In genomic region chr19:18432275-18433038, GRCh38 we compare ENCODE assay signal across 11 cellular contexts. TPM values are rescaled to one million over a fixed set of nuclear protein-coding genes. Genes with fewer than 3 reads are reported as not detected.
DNase-seq lines count a peak whose midpoint lies in the region; ATAC-seq and TF ChIP-seq lines count a peak whose summit lies in the region.
"Had no signal": no experiment of that assay in that cellular context is flagged by ENCODE, and none has a peak within 500 bp of the region (broad histone marks: within the 10 kb centered on the region; RNA-seq: fewer than 3 reads in every experiment).

No MANE protein-coding gene starts in this region.

- POLR2A ChIA-PET in Panc1 (lab: Charles Lee): no interaction called here

- H3K4me1 ChIP-seq in ES-I3 (ENCODE audit: insufficient read depth, low read length) (peaks cover 25% of the 10 kb centered on the region; the same call in 1 of the 2 replicates), Panc1 (ENCODE audit: control insufficient read depth, insufficient read depth, low read length) (peaks cover 37% of the 10 kb centered on the region), esophagus muscularis mucosa (peaks cover 41 to 83% (median 65%) of the 10 kb centered on the region in 4 donors), rectal smooth muscle tissue (ENCODE audit: control insufficient read depth, insufficient read depth, low read length) (peaks cover 3% of the 10 kb centered on the region)

- H3K27me3 ChIP-seq in Panc1 (ENCODE audit: control insufficient read depth, insufficient read depth, low read length): no peaks in the 10 kb centered on the region
- no peaks in the 10 kb centered on the region for H3K27me3 ChIP-seq in esophagus muscularis mucosa
- peaks cover 3% of the 10 kb centered on the region for H3K27me3 ChIP-seq in rectal smooth muscle tissue (ENCODE audit: control insufficient read depth, insufficient read depth, low read length)

- no peaks in the 10 kb centered on the region for H3K9me3 ChIP-seq in ES-I3 (ENCODE audit: control insufficient read depth, insufficient read depth, low read length)
- no peaks in the 10 kb centered on the region for H3K9me3 ChIP-seq in Panc1 (ENCODE audit: control insufficient read depth, insufficient read depth, low read depth, low read length)
- H3K9me3 ChIP-seq in esophagus muscularis mucosa: no peaks in the 10 kb centered on the region

- TF ChIP-seq POLR2A in esophagus muscularis mucosa (IDR thresholded peaks at IDR 0.05; ENCODE audit: low read depth): no peak

- no peak for TF ChIP-seq EP300 in esophagus muscularis mucosa (IDR thresholded peaks at IDR 0.05)

- peak overlapping the region; percentile 71 for H3K27ac ChIP-seq in Panc1 (ENCODE audit: low read length)
- H3K27ac ChIP-seq in esophagus muscularis mucosa (replicated peaks in 1 of 4): peak overlapping the region in 3 of 4 donors; percentile 69 to 79 (median 74)
- H3K27ac ChIP-seq in rectal smooth muscle tissue (ENCODE audit: low read depth, low read length): no peak overlapping the region

- ATAC-seq in Panc1: no peak
- no peak for ATAC-seq in HG02885 (IDR thresholded peaks at IDR 0.05; ENCODE audit: poor library complexity, unreplicated experiment)
- ATAC-seq in GM21367 (IDR thresholded peaks at IDR 0.05; ENCODE audit: unreplicated experiment): no peak

- TF ChIP-seq CTCF in Panc1 (IDR thresholded peaks at IDR 0.05) (no peak), esophagus muscularis mucosa (IDR thresholded peaks at IDR 0.05) (no peak)

- WGBS in esophagus muscularis mucosa: 76% methylated on average over 8 of the region's 16 CpGs

- no TSS peak for BruUV-seq in Panc1 (replicated peaks; lab: Mats Ljungman, UMichigan)

- H3K36me3 ChIP-seq in ES-I3 (ENCODE audit: insufficient read depth, low read length): no peaks in the 10 kb centered on the region
- H3K36me3 ChIP-seq in Panc1 (ENCODE audit: control insufficient read depth, insufficient read depth, low read length): no peaks in the 10 kb centered on the region
- H3K36me3 ChIP-seq in esophagus muscularis mucosa: peaks cover 0 to 32% (median 25%) of the 10 kb centered on the region in 4 donors
- no peaks in the 10 kb centered on the region for H3K36me3 ChIP-seq in rectal smooth muscle tissue (ENCODE audit: control insufficient read depth, insufficient read depth, low read length)

- H3K4me3 ChIP-seq in Panc1 (ENCODE audit: low read depth in 2 of 2, low read length in 2 of 2): no peak overlapping the region
- peak overlapping the region; percentile 56 to 65 (median 62) for H3K4me3 ChIP-seq in esophagus muscularis mucosa
- H3K4me3 ChIP-seq in rectal smooth muscle tissue (ENCODE audit: low read length): peak overlapping the region; percentile 52

- CTCF ChIA-PET in Panc1 (lab: Charles Lee): no interaction called here

- DNase-seq in Panc1 (ENCODE audit: low read depth, low spot score) (no peak), esophagus muscularis mucosa (ENCODE audit: extremely low spot score) (no peak), KBM-7 (no peak), NCI-H1436 treated with DMSO at 0.1 percent for 48 hours (lab: John Stamatoyannopoulos, UW) (no peak)
- DNase-seq: activated CD4-positive, alpha-beta T cell treated with anti-CD3 and anti-CD28 coated beads, Interleukin-2, amount 10 ng/mL, durations not matched to agents 7 days and 5 days; cerebellar nuclear complex; NCI-H446 treated with DMSO at 0.1 percent for 48 hours had no signal

- peak overlapping the region; percentile 71 for H3K9ac ChIP-seq in ES-I3 (ENCODE audit: low read depth, low read length)
- no peak overlapping the region for H3K9ac ChIP-seq in rectal smooth muscle tissue (ENCODE audit: low read length)

- in situ Hi-C loops in Panc1 (cut with HindIII; ENCODE audit: low pct_unique_long_range_greater_than_20kb, low sequenced_read_pairs) (no loop called here), KBM-7 (cut with MboI; ENCODE audit: low pct_unique_long_range_greater_than_20kb, low sequenced_read_pairs) (no loop called here)

- intact Hi-C loops in Panc1 (cut with micrococcal nuclease; ENCODE audit: unreplicated experiment): no loop called here
- intact Hi-C loops in esophagus muscularis mucosa (cut with DNase I): no loop called here

RNA-seq across cellular contexts. Expression of gene ISYNA1, which starts 5.5 kb away (rescaled TPM):
- total RNA-seq in Panc1 (2021; ENCODE audit: unreplicated experiment) (351 TPM), esophagus muscularis mucosa (10 to 100 TPM; 15.8 to 38.9 (median 26.2) TPM)
- polyA plus RNA-seq in Panc1 (2012; ENCODE audit: insufficient read length): 540 TPM

RNA-seq across cellular contexts. Expression of gene SSBP4, which starts 13.3 kb away (rescaled TPM):
- total RNA-seq in Panc1 (2021; ENCODE audit: unreplicated experiment): 128 TPM
- 185 TPM for polyA plus RNA-seq in Panc1 (2012; ENCODE audit: insufficient read length)
- total RNA-seq in esophagus muscularis mucosa: 100 to 1,000 TPM in 1 of 4 donors, 10 to 100 TPM in 3; 53.2 to 109 (median 77.8) TPM

RNA-seq across cellular contexts. Expression of gene LRRC25, which starts 35.0 kb away (rescaled TPM):
- total RNA-seq in Panc1 (2021; ENCODE audit: unreplicated experiment) (0.15 TPM), esophagus muscularis mucosa (10 to 100 TPM in 1 of 4 donors, 1 to 10 TPM in 3; 5.8 to 20.4 (median 7.0) TPM)
- polyA plus RNA-seq in Panc1 (2012; ENCODE audit: insufficient read length): 0.15 TPM
- total RNA-seq: activated CD4-positive, alpha-beta T cell treated with anti-CD3 and anti-CD28 coated beads, Interleukin-2, amount 10 ng/mL, durations not matched to agents 7 days and 5 days had no signal

RNA-seq across cellular contexts. Expression of gene GDF15, which starts 46.5 kb away (rescaled TPM):
- 335 TPM for total RNA-seq in Panc1 (2021; ENCODE audit: unreplicated experiment)
- polyA plus RNA-seq in Panc1 (2012; ENCODE audit: insufficient read length): 712 TPM
- total RNA-seq in esophagus muscularis mucosa: 1 to 10 TPM; 1.6 to 5.6 (median 3.8) TPM
- total RNA-seq: activated CD4-positive, alpha-beta T cell treated with anti-CD3 and anti-CD28 coated beads, Interleukin-2, amount 10 ng/mL, durations not matched to agents 7 days and 5 days had no signal

Comparison
In these comparisons a context has a peak if more than half of its experiments do, and no peak if none do; other contexts are left out.
1. H3K4me3 ChIP-seq: peak in esophagus muscularis mucosa (4 of 4) and rectal smooth muscle tissue (single experiment); none in Panc1 (0 of 2).